ENCODE assay signal across 9 cellular contexts in genomic region chr1:171805395-171806115, GRCh38. TPM values are rescaled to one million over a fixed set of nuclear protein-coding genes. Genes with fewer than 3 reads are reported as not detected.
A peak's percentile ranks its signal among the peaks of the same experiment; 100 is the strongest.
DNase-seq lines count a peak whose midpoint lies in the region; ATAC-seq and TF ChIP-seq lines count a peak whose summit lies in the region.
"Had no signal": no experiment of that assay in that cellular context is flagged by ENCODE, and none has a peak within 500 bp of the region (broad histone marks: within the 10 kb centered on the region; RNA-seq: fewer than 3 reads in every experiment).

No MANE protein-coding gene starts in this region.

- POLR2A ChIA-PET in naive thymus-derived CD8-positive, alpha-beta T cell (lab: Charles Lee): no interaction called here
- POLR2A ChIA-PET in PC-3 (lab: Charles Lee; ENCODE audit: unreplicated experiment): no interaction called here

- H3K36me3 ChIP-seq in MM.1S (replicated peaks; ENCODE audit: insufficient read depth, low read length) (no peaks in the 10 kb centered on the region), PC-3 (ENCODE audit: low read depth, low read length) (no peaks in the 10 kb centered on the region)
- H3K36me3 ChIP-seq: Peyer's patch had no signal

- H3K4me1 Mint-ChIP-seq in naive thymus-derived CD8-positive, alpha-beta T cell: peaks cover 3 to 22% (median 10%) of the 10 kb centered on the region in 4 donors
- H3K4me1 Mint-ChIP-seq in glutamatergic neuron (ENCODE audit: low read depth, unreplicated experiment): no peaks in the 10 kb centered on the region

- peak overlapping the region in 6 of 10 donors; percentile 7 to 65 (median 26) for H3K4me3 Mint-ChIP-seq in naive thymus-derived CD8-positive, alpha-beta T cell
- no peak overlapping the region for H3K4me3 Mint-ChIP-seq in glutamatergic neuron (ENCODE audit: unreplicated experiment)

- peak overlapping the region; percentile 35 for H2AFZ ChIP-seq in MM.1S (ENCODE audit: low read length)
- H2AFZ ChIP-seq in PC-3 (ENCODE audit: low read length): no peak overlapping the region

- H3K4me3 ChIP-seq in MM.1S (ENCODE audit: low read length) (peak overlapping the region; percentile 35), PC-3 (ENCODE audit: low read length) (no peak overlapping the region)
- H3K4me3 ChIP-seq: Peyer's patch had no signal

- no peaks in the 10 kb centered on the region for H3K36me3 Mint-ChIP-seq in naive thymus-derived CD8-positive, alpha-beta T cell
- H3K36me3 Mint-ChIP-seq in glutamatergic neuron (ENCODE audit: unreplicated experiment): no peaks in the 10 kb centered on the region

- H3K27me3 Mint-ChIP-seq in naive thymus-derived CD8-positive, alpha-beta T cell: peaks cover 0 to 7% (median 4%) of the 10 kb centered on the region in 5 donors
- no peaks in the 10 kb centered on the region for H3K27me3 Mint-ChIP-seq in glutamatergic neuron (ENCODE audit: unreplicated experiment)

- H3K9me2 ChIP-seq in MM.1S (replicated peaks; ENCODE audit: insufficient read depth, low read length) (no peaks in the 10 kb centered on the region), PC-3 (replicated peaks; ENCODE audit: low read length) (no peaks in the 10 kb centered on the region)

- H3K9ac ChIP-seq in MM.1S (ENCODE audit: low read length) (peak overlapping the region; percentile 34; the same call in 1 of the 2 replicates), PC-3 (ENCODE audit: low read length) (no peak overlapping the region)

- H3K4me2 ChIP-seq in MM.1S (ENCODE audit: low read depth, low read length): peak overlapping the region; percentile 59
- no peak overlapping the region for H3K4me2 ChIP-seq in PC-3 (ENCODE audit: low read length)

- CTCF ChIA-PET in PC-3 (lab: Charles Lee): interaction anchor here (0.6 to 1.0 kb wide), 2 partner anchors 178 to 1011 kb away, joined by 3 read pairs; no protein-coding TSS in a partner anchor

- peak; percentile 95 for ATAC-seq in GM18511 (IDR thresholded peaks at IDR 0.05; ENCODE audit: unreplicated experiment)
- peak; percentile 82 for ATAC-seq in GM21723 (IDR thresholded peaks at IDR 0.05; ENCODE audit: unreplicated experiment)
- peak in 1 of 2 donors; percentile 49 for ATAC-seq in naive thymus-derived CD8-positive, alpha-beta T cell
- no peak for ATAC-seq in PC-3

- intact Hi-C loops in PC-3 (cut with micrococcal nuclease): no loop called here

- H3K27ac Mint-ChIP-seq in naive thymus-derived CD8-positive, alpha-beta T cell: peak overlapping the region in 3 of 10 donors; percentile 24 to 84 (median 50)
- H3K27ac Mint-ChIP-seq in glutamatergic neuron (ENCODE audit: unreplicated experiment): no peak overlapping the region

- peak; percentile 70 for DNase-seq in MM.1S
- DNase-seq in naive thymus-derived CD8-positive, alpha-beta T cell: peak in 1 of 10 donors; percentile 5
- DNase-seq in glutamatergic neuron: no peak
- no peak for DNase-seq in islet precursor cell
- DNase-seq in HT-29 (ENCODE audit: low spot score): no peak
- no peak for DNase-seq in PC-3
- DNase-seq: Peyer's patch had no signal

- H3K27ac ChIP-seq in MM.1S (ENCODE audit: low read length): peak overlapping the region; percentile 18; the same call in 1 of the 2 replicates
- no peak overlapping the region for H3K27ac ChIP-seq in PC-3 (ENCODE audit: low read length)
- H3K27ac ChIP-seq: Peyer's patch had no signal

- no peaks in the 10 kb centered on the region for H3K27me3 ChIP-seq in MM.1S (replicated peaks; ENCODE audit: insufficient read depth, low read length)
- H3K27me3 ChIP-seq in PC-3 (ENCODE audit: low read length): no peaks in the 10 kb centered on the region
- H3K27me3 ChIP-seq: Peyer's patch had no signal

- H3K9me3 ChIP-seq in MM.1S (replicated peaks; ENCODE audit: insufficient read depth, low read length) (no peaks in the 10 kb centered on the region), PC-3 (ENCODE audit: low read length) (no peaks in the 10 kb centered on the region)
- H3K9me3 ChIP-seq: Peyer's patch had no signal

- peaks cover 7% of the 10 kb centered on the region for H3K4me1 ChIP-seq in MM.1S (ENCODE audit: low read length)
- no peaks in the 10 kb centered on the region; the same call in 1 of the 2 replicates for H3K4me1 ChIP-seq in PC-3 (ENCODE audit: insufficient read depth, low read length)

- no TSS peak for BruUV-seq in PC-3 (replicated peaks; lab: Mats Ljungman, UMichigan)

- no peaks in the 10 kb centered on the region for H3F3A ChIP-seq in MM.1S (ENCODE audit: insufficient read depth, low read length)
- H3F3A ChIP-seq in PC-3 (ENCODE audit: low read length, unreplicated experiment): no peaks in the 10 kb centered on the region

- H4K20me1 ChIP-seq in MM.1S (ENCODE audit: insufficient read depth, low read length) (no peaks in the 10 kb centered on the region), PC-3 (ENCODE audit: low read length) (no peaks in the 10 kb centered on the region)

- H3K9me3 Mint-ChIP-seq in naive thymus-derived CD8-positive, alpha-beta T cell: no peaks in the 10 kb centered on the region
- no peaks in the 10 kb centered on the region for H3K9me3 Mint-ChIP-seq in glutamatergic neuron (ENCODE audit: unreplicated experiment)

- TF ChIP-seq CTCF in MM.1S (IDR thresholded peaks at IDR 0.05; ENCODE audit: low read length): no peak
- no peak for TF ChIP-seq CTCF in glutamatergic neuron (IDR thresholded peaks at IDR 0.05; ENCODE audit: partially characterized antibody, unreplicated experiment)
- no peak for TF ChIP-seq CTCF in PC-3 (conservative IDR thresholded peaks at IDR 0.05; ENCODE audit: low read depth, low read length)

- H3K79me2 ChIP-seq in MM.1S (ENCODE audit: low read length) (no peaks in the 10 kb centered on the region), PC-3 (ENCODE audit: low read length) (no peaks in the 10 kb centered on the region)

RNA-seq across cellular contexts. Expression of gene METTL13, which starts 24.1 kb away (rescaled TPM):
- total RNA-seq in naive thymus-derived CD8-positive, alpha-beta T cell: 10 to 100 TPM; 32.0 to 32.7 TPM
- 10 to 100 TPM; 19.5 to 41.2 (median 33.4) TPM for polyA plus RNA-seq in naive thymus-derived CD8-positive, alpha-beta T cell
- total RNA-seq in glutamatergic neuron (ENCODE audit: unreplicated experiment): 21.4 TPM
- total RNA-seq in HT-29 (2014; rRNA removed; shearing (Covaris generic)): 38.8 and 39.4 TPM in 2 replicates
- 115 and 138 TPM in 2 replicates for total RNA-seq in PC-3 (2014; rRNA removed)

RNA-seq across cellular contexts. Expression of gene DNM3, which starts 35.7 kb away (rescaled TPM):
- 1 to 10 TPM; 1.6 to 2.3 TPM for total RNA-seq in naive thymus-derived CD8-positive, alpha-beta T cell
- polyA plus RNA-seq in naive thymus-derived CD8-positive, alpha-beta T cell: under 1 TPM; 0.36 to 0.41 (median 0.37) TPM
- total RNA-seq in glutamatergic neuron (ENCODE audit: unreplicated experiment): 11.4 TPM
- total RNA-seq in HT-29 (2014; rRNA removed; shearing (Covaris generic)): 1.0 and 1.3 TPM in 2 replicates
- 0.46 and 0.98 TPM in 2 replicates for total RNA-seq in PC-3 (2014; rRNA removed)
